In the genomic region with DNA sequence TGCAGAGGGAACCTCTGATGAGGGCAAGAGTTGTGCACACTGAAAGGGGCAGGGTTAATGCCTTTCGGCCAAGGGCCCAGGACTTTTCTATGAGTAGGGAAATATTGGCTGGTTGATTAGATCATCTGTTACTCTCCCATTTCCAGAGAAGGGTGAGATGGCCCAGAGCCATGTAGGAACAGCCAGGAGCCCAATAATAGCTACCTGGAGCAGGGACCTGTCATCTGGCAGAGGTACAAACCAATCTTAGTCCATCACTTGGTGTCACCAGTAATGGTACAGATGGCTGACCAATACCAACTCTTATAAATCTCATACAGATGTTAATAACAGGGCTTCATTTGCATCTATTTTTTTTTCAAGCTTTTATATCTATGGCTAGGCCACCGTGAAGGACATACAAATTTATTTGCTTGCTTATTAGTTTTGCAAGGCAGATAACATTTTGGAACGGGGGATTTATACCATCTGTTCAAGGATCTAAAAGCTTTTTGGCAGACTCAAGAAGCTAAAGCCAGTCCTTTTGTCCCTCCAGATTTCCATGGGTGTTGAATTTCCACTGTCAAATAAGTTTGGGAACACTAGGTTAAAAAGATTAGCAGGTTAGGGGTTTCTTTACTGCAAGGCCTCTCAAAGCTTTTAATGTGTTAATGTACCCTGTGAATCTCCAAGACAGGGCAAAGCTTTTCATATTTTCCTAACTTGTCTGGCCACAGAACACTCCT, we compare ENCODE assay signal across 1 cellular context.
TF ChIP-seq lines count a peak whose summit lies in the region.

No MANE protein-coding gene starts in this region.

TF ChIP-seq in SK-N-SH treated with all-trans-retinoic acid at 6 μM for 48 hours, 23 proteins besides CTCF, POLR2A, EP300 and RAD21 (continued from another document):
- TF ChIP-seq TSHZ2 (CRISPR knock-in tag; IDR thresholded peaks at IDR 0.05) (no peak), ARNTL (CRISPR knock-in tag; IDR thresholded peaks at IDR 0.05; ENCODE audit: borderline replicate concordance, low read depth) (no peak)
